ENCODE assay signal across 11 cellular contexts in the genomic region with DNA sequence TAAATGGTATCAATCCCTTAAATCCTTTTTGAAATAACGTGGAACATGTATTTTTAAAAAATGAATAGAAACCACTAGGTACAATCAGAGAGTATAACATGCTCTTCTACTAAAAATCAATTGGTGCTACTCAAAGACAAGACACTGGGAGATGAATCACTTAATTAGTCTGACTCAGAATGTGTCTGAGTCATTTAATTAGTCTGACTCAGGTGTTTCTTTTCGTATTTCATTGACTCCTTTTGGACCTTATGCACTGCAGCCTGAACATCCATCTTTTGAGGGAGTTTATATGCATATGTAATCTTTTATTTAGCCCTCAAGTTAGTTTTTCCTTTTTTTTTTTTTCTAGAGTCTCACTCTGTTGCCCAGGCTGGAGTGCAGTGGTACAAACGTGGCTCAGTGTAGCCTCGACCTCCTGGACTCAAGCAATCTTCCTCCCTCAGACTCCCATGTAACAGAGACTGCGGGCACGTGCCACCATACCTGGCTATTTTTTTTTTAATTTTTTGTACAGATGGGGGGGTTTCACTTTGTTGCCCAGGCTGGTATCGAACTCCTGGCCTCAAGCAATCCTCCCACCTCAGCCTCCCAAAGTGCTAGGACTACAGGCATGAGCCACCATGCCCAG. TPM values are rescaled to one million over a fixed set of nuclear protein-coding genes. Genes with fewer than 3 reads are reported as not detected.
DNase-seq lines count a peak whose midpoint lies in the region; ATAC-seq, FAIRE-seq and TF ChIP-seq lines count a peak whose summit lies in the region.
"Had no signal": no experiment of that assay in that cellular context is flagged by ENCODE, and none has a peak within 500 bp of the region (broad histone marks: within the 10 kb centered on the region; RNA-seq: fewer than 3 reads in every experiment).

No MANE protein-coding gene starts in this region.

- DNase-seq in activated naive CD4-positive, alpha-beta T cell treated with anti-CD3 and anti-CD28 coated beads for 36 hours = no peak
- DNase-seq in astrocyte (ENCODE audit: low read depth) (peak; percentile 49), HAP-1 (ENCODE audit: low spot score in 2 of 2) (no peak), H9 (no peak)
- no peak for DNase-seq in stimulated activated naive CD8-positive, alpha-beta T cell treated with anti-CD3 and anti-CD28 coated beads, Interleukin-15, amount 100 ng/mL, for 72 hours
- no peak for DNase-seq in activated CD4-positive, alpha-beta T cell treated with anti-CD3 and anti-CD28 coated beads for 48 hours
- DNase-seq: activated naive CD4-positive, alpha-beta T cell; MM.1S had no signal

- H3K9ac ChIP-seq in astrocyte (ENCODE audit: low read length) (no peak overlapping the region), H9 (ENCODE audit: extremely low read depth, insufficient read length, low read length) (no peak overlapping the region)

- H3K18ac ChIP-seq in H9 (ENCODE audit: insufficient read length, low read depth, low read length) = no peak overlapping the region

- no peak overlapping the region for H2BK20ac ChIP-seq in H9 (ENCODE audit: low read depth, low read length, poor library complexity, severe bottlenecking)

- no peaks in the 10 kb centered on the region for H3K9me3 Mint-ChIP-seq in activated naive CD4-positive, alpha-beta T cell treated with anti-CD3 and anti-CD28 coated beads, Interleukin-2, amount 50 U/mL, for 24 hours
- no peaks in the 10 kb centered on the region for H3K9me3 Mint-ChIP-seq in activated naive CD4-positive, alpha-beta T cell treated with anti-CD3 and anti-CD28 coated beads for 36 hours
- H3K9me3 Mint-ChIP-seq in astrocyte (ENCODE audit: unreplicated experiment) (no peaks in the 10 kb centered on the region), H9 (no peaks in the 10 kb centered on the region)
- no peaks in the 10 kb centered on the region for H3K9me3 Mint-ChIP-seq in stimulated activated naive CD8-positive, alpha-beta T cell treated with anti-CD3 and anti-CD28 coated beads, Interleukin-15, amount 100 ng/mL, for 72 hours
- H3K9me3 Mint-ChIP-seq: memory B cell had no signal

- no peak overlapping the region for H2BK120ac ChIP-seq in H9 (ENCODE audit: low read depth, low read length, poor library complexity, severe bottlenecking)

- no peak overlapping the region for H4K8ac ChIP-seq in H9 (replicated peaks; ENCODE audit: insufficient read length, low read depth, low read length)

- no peaks in the 10 kb centered on the region for H3K79me1 ChIP-seq in H9 (ENCODE audit: insufficient read depth, low read depth, low read length, poor library complexity, severe bottlenecking)

- H3K27me3 ChIP-seq in astrocyte (ENCODE audit: insufficient read depth, low read length) (no peaks in the 10 kb centered on the region), HAP-1 (ENCODE audit: low read depth) (no peaks in the 10 kb centered on the region), H9 (ENCODE audit: insufficient read depth, low read length) (no peaks in the 10 kb centered on the region)

- H3K4me1 ChIP-seq in astrocyte (ENCODE audit: insufficient read depth, low read length) (no peaks in the 10 kb centered on the region), HAP-1 (peaks cover 2% of the 10 kb centered on the region; the same call in 1 of the 2 replicates), H9 (ENCODE audit: insufficient read depth, low read length) (no peaks in the 10 kb centered on the region)

- peaks cover 7% of the 10 kb centered on the region for H4K20me1 ChIP-seq in astrocyte (ENCODE audit: insufficient read depth, low read length)
- no peaks in the 10 kb centered on the region for H4K20me1 ChIP-seq in H9 (ENCODE audit: control insufficient read depth, insufficient read depth, insufficient read length)

- H3K23me2 ChIP-seq in H9 (ENCODE audit: insufficient read length, low read depth, low read length, poor library complexity, severe bottlenecking) = no peaks in the 10 kb centered on the region

- WGBS in H9 (ENCODE audit: extremely low coverage, insufficient read length, low lambda C conversion rate) = no CpG with 5 or more reads among the region's 7 CpGs

- no peak overlapping the region for H4K5ac ChIP-seq in H9 (ENCODE audit: insufficient read length, low read depth, low read length)

- H2BK15ac ChIP-seq in H9 (ENCODE audit: low read depth, low read length) = no peak overlapping the region

- no peak overlapping the region for H3K4me3 ChIP-seq in astrocyte (ENCODE audit: insufficient read depth, low read depth, low read length)
- no peak overlapping the region for H3K4me3 ChIP-seq in HAP-1

- H2AFZ ChIP-seq in astrocyte (ENCODE audit: low read depth, low read length) = no peak overlapping the region
- no peak overlapping the region for H2AFZ ChIP-seq in H9 (ENCODE audit: low read length)

- H3K27ac Mint-ChIP-seq in activated naive CD4-positive, alpha-beta T cell treated with anti-CD3 and anti-CD28 coated beads, Interleukin-2, amount 50 U/mL, for 24 hours = peak overlapping the region; percentile 79
- no peak overlapping the region for H3K27ac Mint-ChIP-seq in activated naive CD4-positive, alpha-beta T cell treated with anti-CD3 and anti-CD28 coated beads for 36 hours
- H3K27ac Mint-ChIP-seq in astrocyte (ENCODE audit: unreplicated experiment) (no peak overlapping the region), H9 (no peak overlapping the region)
- peak overlapping the region; percentile 13 to 57 for H3K27ac Mint-ChIP-seq in stimulated activated naive CD8-positive, alpha-beta T cell treated with anti-CD3 and anti-CD28 coated beads, Interleukin-15, amount 100 ng/mL, for 72 hours
- H3K27ac Mint-ChIP-seq: memory B cell had no signal

- no peak overlapping the region for H3K4me3 Mint-ChIP-seq in activated naive CD4-positive, alpha-beta T cell treated with anti-CD3 and anti-CD28 coated beads, Interleukin-2, amount 50 U/mL, for 24 hours
- no peak overlapping the region for H3K4me3 Mint-ChIP-seq in activated naive CD4-positive, alpha-beta T cell treated with anti-CD3 and anti-CD28 coated beads for 36 hours
- H3K4me3 Mint-ChIP-seq in astrocyte (ENCODE audit: unreplicated experiment) (no peak overlapping the region), H9 (no peak overlapping the region)
- peak overlapping the region in 1 of 2 donors; percentile 12 for H3K4me3 Mint-ChIP-seq in stimulated activated naive CD8-positive, alpha-beta T cell treated with anti-CD3 and anti-CD28 coated beads, Interleukin-15, amount 100 ng/mL, for 72 hours
- H3K4me3 Mint-ChIP-seq: memory B cell had no signal

- peaks cover 43% of the 10 kb centered on the region for H3K4me1 Mint-ChIP-seq in activated naive CD4-positive, alpha-beta T cell treated with anti-CD3 and anti-CD28 coated beads, Interleukin-2, amount 50 U/mL, for 24 hours
- H3K4me1 Mint-ChIP-seq in activated naive CD4-positive, alpha-beta T cell treated with anti-CD3 and anti-CD28 coated beads for 36 hours (ENCODE audit: low read depth) = peaks cover 40% of the 10 kb centered on the region
- H3K4me1 Mint-ChIP-seq in astrocyte (ENCODE audit: low read depth, unreplicated experiment) = peaks cover 2% of the 10 kb centered on the region
- peaks cover 19% of the 10 kb centered on the region for H3K4me1 Mint-ChIP-seq in stimulated activated naive CD8-positive, alpha-beta T cell treated with anti-CD3 and anti-CD28 coated beads, Interleukin-15, amount 100 ng/mL, for 72 hours
- H3K4me1 Mint-ChIP-seq in H9 = no peaks in the 10 kb centered on the region

- peak; percentile 39 for FAIRE-seq in astrocyte (lab: Jason Lieb, UNC)

- CTCF ChIA-PET in activated naive CD4-positive, alpha-beta T cell treated with anti-CD3 and anti-CD28 coated beads for 36 hours (lab: Charles Lee) = interaction anchor here (0.7 kb wide), 1 partner anchor 356 kb away, joined by 4 read pairs; no protein-coding TSS in a partner anchor

- H3K56ac ChIP-seq in H9 (ENCODE audit: insufficient read length, low read depth, low read length) = no peak overlapping the region

- intact Hi-C loops in activated naive CD4-positive, alpha-beta T cell treated with anti-CD3 and anti-CD28 coated beads for 36 hours (cut with micrococcal nuclease) = loop anchor here (1.0 to 2.0 kb wide), 4 partner anchors 8 to 280 kb away; a partner anchor contains a TSS

- ATAC-seq in HG03378 (IDR thresholded peaks at IDR 0.05; ENCODE audit: unreplicated experiment) = peak; percentile 92
- peak; percentile 99 for ATAC-seq in stimulated activated naive CD8-positive, alpha-beta T cell treated with anti-CD3 and anti-CD28 coated beads, Interleukin-15, amount 100 ng/mL, for 72 hours

- H3T11ph ChIP-seq in H9 (ENCODE audit: low read length) = no peak overlapping the region

- no peak overlapping the region for H2BK5ac ChIP-seq in H9 (ENCODE audit: insufficient read length, low read length)

- TF ChIP-seq CTCF in astrocyte (IDR thresholded peaks at IDR 0.05; ENCODE audit: insufficient read depth, low read depth, low read length) (no peak), H9 (conservative IDR thresholded peaks at IDR 0.05) (no peak)

- H3K27me3 Mint-ChIP-seq in activated naive CD4-positive, alpha-beta T cell treated with anti-CD3 and anti-CD28 coated beads, Interleukin-2, amount 50 U/mL, for 24 hours = no peaks in the 10 kb centered on the region
- no peaks in the 10 kb centered on the region for H3K27me3 Mint-ChIP-seq in activated naive CD4-positive, alpha-beta T cell treated with anti-CD3 and anti-CD28 coated beads for 36 hours (ENCODE audit: low read depth)
- H3K27me3 Mint-ChIP-seq in astrocyte (ENCODE audit: low read depth, unreplicated experiment) (no peaks in the 10 kb centered on the region), H9 (ENCODE audit: low read depth) (no peaks in the 10 kb centered on the region)
- H3K27me3 Mint-ChIP-seq in stimulated activated naive CD8-positive, alpha-beta T cell treated with anti-CD3 and anti-CD28 coated beads, Interleukin-15, amount 100 ng/mL, for 72 hours = no peaks in the 10 kb centered on the region
- H3K27me3 Mint-ChIP-seq: memory B cell had no signal

- no peak overlapping the region for H2AK5ac ChIP-seq in H9 (ENCODE audit: insufficient read length, low read length)

- H3K79me2 ChIP-seq in astrocyte (ENCODE audit: insufficient read depth, low read length) (peaks cover 21% of the 10 kb centered on the region), H9 (ENCODE audit: insufficient read depth, low read length) (no peaks in the 10 kb centered on the region)

- H3K4ac ChIP-seq in H9 (ENCODE audit: low read depth, low read length) = no peak overlapping the region

- in situ Hi-C loops in HAP-1 (cut with MboI; ENCODE audit: low sequenced_read_pairs) = no loop called here

- H3K27ac ChIP-seq in astrocyte (ENCODE audit: low read depth, low read length) (no peak overlapping the region), H9 (ENCODE audit: insufficient read length, low read depth, low read length) (no peak overlapping the region)

- H3K9me3 ChIP-seq in astrocyte (ENCODE audit: insufficient read depth, low read depth, low read length) = no peaks in the 10 kb centered on the region
- no peaks in the 10 kb centered on the region for H3K9me3 ChIP-seq in HAP-1
- H3K9me3 ChIP-seq in H9 (ENCODE audit: control insufficient read depth, low read depth, low read length) = no peaks in the 10 kb centered on the region

- H3K36me3 Mint-ChIP-seq in activated naive CD4-positive, alpha-beta T cell treated with anti-CD3 and anti-CD28 coated beads, Interleukin-2, amount 50 U/mL, for 24 hours = peaks cover 17% of the 10 kb centered on the region
- peaks cover 11% of the 10 kb centered on the region for H3K36me3 Mint-ChIP-seq in activated naive CD4-positive, alpha-beta T cell treated with anti-CD3 and anti-CD28 coated beads for 36 hours (ENCODE audit: low read depth)
- no peaks in the 10 kb centered on the region for H3K36me3 Mint-ChIP-seq in astrocyte (ENCODE audit: low read depth, unreplicated experiment)
- peaks cover 0 to 11% (median 11%) of the 10 kb centered on the region in 3 experiments; a peak in 4 of 7 replicates for H3K36me3 Mint-ChIP-seq in H9 (ENCODE audit: insufficient read depth in 1 of 3, low read depth in 3 of 3)

- H2BK12ac ChIP-seq in H9 (ENCODE audit: insufficient read length, low read depth, low read length) = no peak overlapping the region

- H3K36me3 ChIP-seq in astrocyte (ENCODE audit: insufficient read depth, low read length) (peaks cover 7% of the 10 kb centered on the region), HAP-1 (replicated peaks) (peaks cover 4% of the 10 kb centered on the region)

- H3K14ac ChIP-seq in H9 (ENCODE audit: insufficient read depth, low read length) = no peak overlapping the region

- no peak overlapping the region for H4K91ac ChIP-seq in H9 (ENCODE audit: insufficient read length, low read depth, low read length)

- H3K23ac ChIP-seq in H9 (ENCODE audit: insufficient read length, low read depth, low read length) = no peak overlapping the region

- H3K4me2 ChIP-seq in astrocyte (ENCODE audit: low read length) (no peak overlapping the region), H9 (ENCODE audit: insufficient read depth, insufficient read length, low read length) (no peak overlapping the region)

RNA-seq across cellular contexts. Expression of a gene that starts 26.5 kb away (rescaled TPM):
- 10 to 100 TPM; 55.4 to 57.2 TPM for total RNA-seq in activated naive CD4-positive, alpha-beta T cell treated with anti-CD3 and anti-CD28 coated beads for 36 hours
- total RNA-seq in astrocyte (33.6 and 38.2 TPM in 2 replicates), H9 (2021) (37.6 and 40.9 TPM in 2 replicates)

Comparison
In these comparisons a context has a peak if more than half of its experiments do, and no peak if none do; other contexts are left out.
1. H3K27ac Mint-ChIP-seq: peak in activated naive CD4-positive, alpha-beta T cell treated with anti-CD3 and anti-CD28 coated beads, Interleukin-2, amount 50 U/mL, for 24 hours (single experiment) and stimulated activated naive CD8-positive, alpha-beta T cell treated with anti-CD3 and anti-CD28 coated beads, Interleukin-15, amount 100 ng/mL, for 72 hours (2 of 2); none in activated naive CD4-positive, alpha-beta T cell treated with anti-CD3 and anti-CD28 coated beads for 36 hours (single experiment), astrocyte (single experiment) and H9 (0 of 3).